ENCODE assay signal across 11 cellular contexts in genomic region chr2:38723173-38723572, GRCh38. TPM values are rescaled to one million over a fixed set of nuclear protein-coding genes. Genes with fewer than 3 reads are reported as not detected.
DNase-seq lines count a peak whose midpoint lies in the region; ATAC-seq, FAIRE-seq and TF ChIP-seq lines count a peak whose summit lies in the region.
"Had no signal": no experiment of that assay in that cellular context is flagged by ENCODE, and none has a peak within 500 bp of the region (broad histone marks: within the 10 kb centered on the region; RNA-seq: fewer than 3 reads in every experiment).

No MANE protein-coding gene starts in this region.

- peaks cover 24% of the 10 kb centered on the region for H3K36me3 Mint-ChIP-seq in nephron progenitor cell (ENCODE audit: low read depth)

- TF ChIP-seq RAD21 in GM12878 (IDR thresholded peaks at IDR 0.05; ENCODE audit: insufficient read depth, low read depth, low read length), result no peak

- H3K4me1 ChIP-seq in GM12878 (ENCODE audit: control insufficient read depth, insufficient read depth, low read length) (peaks cover 33% of the 10 kb centered on the region), lower lobe of right lung (peaks cover 22% of the 10 kb centered on the region)

- no peak for TF ChIP-seq POLR2A in GM12878 (IDR thresholded peaks at IDR 0.05; ENCODE audit: low read depth, low read length)

- no peak overlapping the region for H3K27ac Mint-ChIP-seq in nephron progenitor cell
- H3K27ac Mint-ChIP-seq: progenitor cell of endocrine pancreas had no signal

- in situ Hi-C loops in GM12878 (cut with MboI), result loop anchor here (5.0 kb wide), 1 partner anchor 116 kb away; no protein-coding TSS in a partner anchor

- TF ChIP-seq CTCF in GM10266 (IDR thresholded peaks at IDR 0.05; ENCODE audit: control insufficient read depth, insufficient read depth, low read depth, missing control alignments), result no peak
- TF ChIP-seq CTCF in GM12878 (IDR thresholded peaks at IDR 0.05 in 2 of 3, conservative IDR thresholded peaks at IDR 0.05 in 1 of 3; ENCODE audit: control insufficient read depth in 2 of 3, extremely low read depth in 1 of 3, insufficient read depth in 1 of 3, low read depth in 3 of 3, low read length in 3 of 3), result no peak
- no peak for TF ChIP-seq CTCF in lower lobe of right lung (IDR thresholded peaks at IDR 0.05)
- no peak for TF ChIP-seq CTCF in nephron progenitor cell (IDR thresholded peaks at IDR 0.05)

- H3K36me3 ChIP-seq in GM12878 (ENCODE audit: control insufficient read depth in 2 of 2, insufficient read depth in 2 of 2, low read length in 1 of 2) (no peaks in the 10 kb centered on the region; a peak in 1 of 4 replicates), lower lobe of right lung (no peaks in the 10 kb centered on the region)

- SMC1A ChIA-PET in GM12878 (lab: Charles Lee; ENCODE audit: uncharacterized antibody, unreplicated experiment), result interaction anchor here (0.7 to 9.9 kb wide), 18 partner anchors 9 to 189 kb away, joined by 3 to 201 read pairs (median 6); partner anchors contain the start of gene GALM

- RAD21 ChIA-PET in GM12878 (lab: Charles Lee; ENCODE audit: unreplicated experiment), result interaction anchor here (0.7 to 7.1 kb wide), 24 partner anchors 9 to 407 kb away, joined by 3 to 140 read pairs (median 4); partner anchors contain the start of genes HNRNPLL and SRSF7

- no peak for FAIRE-seq in GM12878 (lab: Jason Lieb, UNC)

- intact Hi-C loops in GM12878 (cut with micrococcal nuclease; ENCODE audit: unreplicated experiment) (loop anchor here (1.0 kb wide), 1 partner anchor 120 kb away; no protein-coding TSS in a partner anchor), lower lobe of right lung (cut with DNase I) (no loop called here)

- peaks cover 3% of the 10 kb centered on the region for H3K9me3 Mint-ChIP-seq in nephron progenitor cell

- no peaks in the 10 kb centered on the region for H4K20me1 ChIP-seq in GM12878 (ENCODE audit: control insufficient read depth, insufficient read depth)

- ATAC-seq in HG03108 (IDR thresholded peaks at IDR 0.05; ENCODE audit: unreplicated experiment) (peak; percentile 64), GM12878 (peak; percentile 69), lower lobe of right lung (no peak), HG03469 (IDR thresholded peaks at IDR 0.05; ENCODE audit: unreplicated experiment) (no peak)

- peaks cover 7% of the 10 kb centered on the region for H3K4me1 Mint-ChIP-seq in nephron progenitor cell

- H3K9me3 ChIP-seq in GM12878 (replicated peaks; ENCODE audit: control insufficient read depth, insufficient read depth, low read length) (no peaks in the 10 kb centered on the region), lower lobe of right lung (no peaks in the 10 kb centered on the region)

- H3K4me2 ChIP-seq in GM12878 (ENCODE audit: control insufficient read depth, insufficient read depth), result peak overlapping the region; percentile 78

- DNase-seq in GM10266 (ENCODE audit: extremely low spot score), result peak; percentile 25
- peak; percentile 12 for DNase-seq in GM19240 (ENCODE audit: insufficient read length, low spot score)
- no peak for DNase-seq in GM12878 (ENCODE audit: low read depth, low spot score)
- no peak for DNase-seq in SKM-1 (lab: John Stamatoyannopoulos, UW; ENCODE audit: unreplicated experiment)
- DNase-seq in lower lobe of right lung, result no peak
- no peak for DNase-seq in nephron progenitor cell
- DNase-seq: NCI-H2171 treated with DMSO at 0.1 percent for 48 hours had no signal

- H3K27me3 ChIP-seq in GM12878 (replicated peaks in 1 of 2; ENCODE audit: control insufficient read depth in 2 of 2, insufficient read depth in 2 of 2, low read length in 1 of 2), result no peaks in the 10 kb centered on the region
- H3K27me3 ChIP-seq in lower lobe of right lung (ENCODE audit: low read depth), result no peaks in the 10 kb centered on the region

- H3K9ac ChIP-seq in GM12878 (ENCODE audit: control insufficient read depth, insufficient read depth, low read length), result no peak overlapping the region

- no peak overlapping the region for H3K4me3 Mint-ChIP-seq in nephron progenitor cell

- under 1% methylated on average over 7 of the region's 7 CpGs for WGBS in GM12878 (ENCODE audit: insufficient coverage, insufficient replicate concordance, low lambda C conversion rate, missing lambda C conversion rate)

- peaks cover 6% of the 10 kb centered on the region for H3K27me3 Mint-ChIP-seq in nephron progenitor cell (ENCODE audit: low read depth, poor library complexity)
- H3K27me3 Mint-ChIP-seq: progenitor cell of endocrine pancreas had no signal

- BruUV-seq in GM12878 (replicated peaks; lab: Mats Ljungman, UMichigan), result no TSS peak

- H3K4me3 ChIP-seq in GM12878, result peak overlapping the region; percentile 24; the same call in 1 of the 2 replicates
- no peak overlapping the region for H3K4me3 ChIP-seq in lower lobe of right lung

- H3K79me2 ChIP-seq in GM12878 (ENCODE audit: control insufficient read depth, insufficient read depth, low read length), result no peaks in the 10 kb centered on the region

- POLR2A ChIA-PET in GM12878 (lab: Charles Lee), result interaction anchor here (0.7 to 3.1 kb wide), 9 partner anchors 14 to 142 kb away, joined by 3 to 18 read pairs (median 4); partner anchors contain the start of gene HNRNPLL

- no peak overlapping the region for H2AFZ ChIP-seq in GM12878 (ENCODE audit: control insufficient read depth, low read depth, low read length)

- TF ChIP-seq EP300 in GM12878 (IDR thresholded peaks at IDR 0.05; ENCODE audit: borderline replicate concordance in 1 of 2, control insufficient read depth in 1 of 2, low read depth in 2 of 2, low read length in 2 of 2), result no peak

- no peak overlapping the region for H3K27ac ChIP-seq in GM12878 (ENCODE audit: control insufficient read depth, insufficient read depth)
- no peak overlapping the region for H3K27ac ChIP-seq in lower lobe of right lung
- H3K27ac ChIP-seq: VCaP had no signal

- CTCF ChIA-PET in GM12878 (lab: Yijun Ruan, JAX), result interaction anchor here (0.9 to 18.7 kb wide), 13 partner anchors 13 to 215 kb away, joined by 3 to 370 read pairs (median 5); partner anchors contain the start of gene HNRNPLL

RNA-seq across cellular contexts. Expression of gene SRSF7, which starts 28.0 kb away (rescaled TPM):
- 134 and 148 TPM in 2 replicates for total RNA-seq in GM12878 (2013; cell fraction: nucleolus; rRNA removed)
- 205 and 241 TPM in 2 replicates for total RNA-seq in GM12878 (2014; rRNA removed)
- total RNA-seq in GM12878 (2014; rRNA removed; fragmentation: Illumina TruSeq; extraction: Trizol), result 352 and 361 TPM in 2 replicates
- total RNA-seq in GM12878 (2021), result 275 and 278 TPM in 2 replicates
- 276 TPM for polyA plus RNA-seq in GM12878 (2011; ENCODE audit: low read depth)
- polyA plus RNA-seq in GM12878 (2011; rRNA removed), result 538 and 623 TPM in 2 replicates
- polyA plus RNA-seq in GM12878 (2011; cell fraction: cytosol; rRNA removed), result 201 and 240 TPM in 2 replicates
- 731 and 872 TPM in 2 replicates for polyA plus RNA-seq in GM12878 (2011; cell fraction: nucleus; rRNA removed)
- 229 and 278 TPM in 2 replicates for polyA plus RNA-seq in GM12878 (2012)
- polyA plus RNA-seq in GM12878 (2014; fragmentation: Illumina TruSeq; extraction: Trizol), result 315 and 320 TPM in 2 replicates
- polyA plus RNA-seq in GM12878 (2014; fragmentation: Nextera tagmentation; extraction: Ambion mirVana), result 100 to 1,000 TPM; 753 to 785 TPM
- 282 and 313 TPM in 2 replicates for polyA plus RNA-seq in GM12878 (2014; rRNA removed)
- polyA plus RNA-seq in GM12878 (2016; fragmentation: Nextera tagmentation; extraction: Ambion mirVana), result 100 to 1,000 TPM; 456 to 494 TPM
- polyA minus RNA-seq in GM12878 (2011; rRNA and poly(A)+ RNA removed), result 221 and 363 TPM in 2 replicates
- polyA minus RNA-seq in GM12878 (2011; cell fraction: cytosol; rRNA and poly(A)+ RNA removed), result 54.8 and 70.5 TPM in 2 replicates
- polyA minus RNA-seq in GM12878 (2011; cell fraction: nucleus; rRNA and poly(A)+ RNA removed), result 117 and 178 TPM in 2 replicates
- 99.7 TPM for total RNA-seq in lower lobe of right lung

RNA-seq across cellular contexts. Expression of gene GEMIN6, which starts 54.8 kb away (rescaled TPM):
- total RNA-seq in GM12878 (2013; cell fraction: nucleolus; rRNA removed), result 3.4 and 4.3 TPM in 2 replicates
- total RNA-seq in GM12878 (2014; rRNA removed) (14.2 and 16.6 TPM in 2 replicates), GM12878 (2014; rRNA removed; fragmentation: Illumina TruSeq; extraction: Trizol) (23.8 and 24.1 TPM in 2 replicates), GM12878 (2021) (22.1 and 22.9 TPM in 2 replicates), lower lobe of right lung (11.1 TPM)
- 4.8 TPM for polyA plus RNA-seq in GM12878 (2011; ENCODE audit: low read depth)
- polyA plus RNA-seq in GM12878 (2011; rRNA removed) (28.4 and 38.0 TPM in 2 replicates), GM12878 (2014; fragmentation: Illumina TruSeq; extraction: Trizol) (16.6 and 25.6 TPM in 2 replicates), GM12878 (2014; fragmentation: Nextera tagmentation; extraction: Ambion mirVana) (10 to 100 TPM; 63.4 to 67.6 TPM), GM12878 (2014; rRNA removed) (16.3 and 16.6 TPM in 2 replicates), GM12878 (2016; fragmentation: Nextera tagmentation; extraction: Ambion mirVana) (10 to 100 TPM; 31.7 to 40.3 TPM)
- polyA plus RNA-seq in GM12878 (2011; cell fraction: cytosol; rRNA removed), result 10.4 and 12.1 TPM in 2 replicates
- polyA plus RNA-seq in GM12878 (2011; cell fraction: nucleus; rRNA removed), result 6.0 and 6.3 TPM in 2 replicates
- 7.9 and 11.0 TPM in 2 replicates for polyA plus RNA-seq in GM12878 (2012)
- 3.9 and 5.3 TPM in 2 replicates for polyA minus RNA-seq in GM12878 (2011; rRNA and poly(A)+ RNA removed)
- 2.9 and 3.3 TPM in 2 replicates for polyA minus RNA-seq in GM12878 (2011; cell fraction: cytosol; rRNA and poly(A)+ RNA removed)
- polyA minus RNA-seq in GM12878 (2011; cell fraction: nucleus; rRNA and poly(A)+ RNA removed), result 1.2 and 2.1 TPM in 2 replicates

RNA-seq across cellular contexts. Expression of gene GALM, which starts 57.3 kb away (rescaled TPM):
- 17.5 and 23.2 TPM in 2 replicates for total RNA-seq in GM12878 (2013; cell fraction: nucleolus; rRNA removed)
- total RNA-seq in GM12878 (2014; rRNA removed) (1.1 and 1.6 TPM in 2 replicates), GM12878 (2014; rRNA removed; fragmentation: Illumina TruSeq; extraction: Trizol) (0.83 and 1.1 TPM in 2 replicates), GM12878 (2021) (1.1 and 1.8 TPM in 2 replicates), lower lobe of right lung (17.7 TPM)
- polyA plus RNA-seq in GM12878 (2011; ENCODE audit: low read depth), result 7.8 TPM
- polyA plus RNA-seq in GM12878 (2011; rRNA removed) (1.7 and 1.9 TPM in 2 replicates), GM12878 (2014; fragmentation: Illumina TruSeq; extraction: Trizol) (0.74 and 1.4 TPM in 2 replicates), GM12878 (2014; fragmentation: Nextera tagmentation; extraction: Ambion mirVana) (1 to 10 TPM; 1.5 to 1.7 TPM), GM12878 (2014; rRNA removed) (1.1 and 2.0 TPM in 2 replicates), GM12878 (2016; fragmentation: Nextera tagmentation; extraction: Ambion mirVana) (1 to 10 TPM; 3.9 to 4.0 TPM)
- 1.3 and 1.4 TPM in 2 replicates for polyA plus RNA-seq in GM12878 (2011; cell fraction: cytosol; rRNA removed)
- polyA plus RNA-seq in GM12878 (2011; cell fraction: nucleus; rRNA removed), result 0.34 and 0.66 TPM in 2 replicates
- polyA plus RNA-seq in GM12878 (2012), result 4.3 and 8.5 TPM in 2 replicates
- 1.4 and 2.0 TPM in 2 replicates for polyA minus RNA-seq in GM12878 (2011; rRNA and poly(A)+ RNA removed)
- 0.94 TPM in 1 of 2 replicates, not detected in the other for polyA minus RNA-seq in GM12878 (2011; cell fraction: cytosol; rRNA and poly(A)+ RNA removed)
- 1.1 TPM in 2 replicates for polyA minus RNA-seq in GM12878 (2011; cell fraction: nucleus; rRNA and poly(A)+ RNA removed)

Comparison
In these comparisons a context has a peak if more than half of its experiments do, and no peak if none do; other contexts are left out.
1. DNase-seq: peak in GM10266 (single experiment) and GM19240 (single experiment); none in GM12878 (single experiment), SKM-1 (single experiment), lower lobe of right lung (single experiment) and nephron progenitor cell (single experiment).
2. ATAC-seq: peak in HG03108 (single experiment) and GM12878 (single experiment); none in lower lobe of right lung (0 of 2) and HG03469 (single experiment).